In genomic region chr12:74728006-74728405, GRCh38 we compare ENCODE assay signal across 29 cellular contexts.
"Had no signal": no experiment of that assay in that cellular context is flagged by ENCODE, and none has a peak within 500 bp of the region (broad histone marks: within the 10 kb centered on the region; RNA-seq: fewer than 3 reads in every experiment).

No MANE protein-coding gene starts in this region.

- H3K27ac Mint-ChIP-seq: stimulated activated effector memory CD8-positive, alpha-beta T cell treated with anti-CD3 and anti-CD28 coated beads, Interleukin-12 subunit alpha, Interleukin-12 subunit beta, amount 100 ng/mL, for 72 hours; stimulated activated memory B cell treated with anti-CD40 and anti-IgM and Interleukin-4, amounts not matched to agents 10 μg/mL and 1 μg/mL and 100 μg/mL, for 72 hours; stimulated activated naive B cell treated with anti-CD40 and anti-IgM and Interleukin-4, amounts not matched to agents 10 μg/mL and 1 μg/mL and 100 μg/mL, for 72 hours; stimulated activated naive CD8-positive, alpha-beta T cell treated with anti-CD3 and anti-CD28 coated beads, Interleukin-15, amount 100 ng/mL, for 72 hours; stimulated activated naive CD8-positive, alpha-beta T cell treated with anti-CD3 and anti-CD28 coated beads, Interleukin-15, Interleukin-2, amounts not matched to agents 100 ng/mL and 50 ng/mL, for 24 hours; type B pancreatic cell had no signal

- H3K9me3 Mint-ChIP-seq: stimulated activated effector memory CD8-positive, alpha-beta T cell treated with anti-CD3 and anti-CD28 coated beads, Interleukin-12 subunit alpha, Interleukin-12 subunit beta, amount 100 ng/mL, for 72 hours; stimulated activated naive B cell treated with anti-CD40 and anti-IgM and Interleukin-4, amounts not matched to agents 10 μg/mL and 1 μg/mL and 100 μg/mL, for 72 hours; stimulated activated naive CD8-positive, alpha-beta T cell treated with anti-CD3 and anti-CD28 coated beads, Interleukin-15, amount 100 ng/mL, for 72 hours; stimulated activated naive CD8-positive, alpha-beta T cell treated with anti-CD3 and anti-CD28 coated beads, Interleukin-15, Interleukin-2, amounts not matched to agents 100 ng/mL and 50 ng/mL, for 24 hours; type B pancreatic cell had no signal

- H3K4me1 ChIP-seq: stomach, suprapubic skin, testis, thyroid gland, tibial artery, tibial nerve, transverse colon, upper lobe of left lung, upper lobe of right lung, uterus, vagina had no signal

- ATAC-seq: stimulated activated effector memory CD8-positive, alpha-beta T cell treated with anti-CD3 and anti-CD28 coated beads, Interleukin-12 subunit alpha, Interleukin-12 subunit beta, amount 100 ng/mL, for 72 hours; stimulated activated memory B cell treated with anti-CD40 and anti-IgM and Interleukin-4, amounts not matched to agents 10 μg/mL and 1 μg/mL and 100 μg/mL, for 72 hours; stimulated activated naive B cell treated with anti-CD40 and anti-IgM and Interleukin-4, amounts not matched to agents 10 μg/mL and 1 μg/mL and 100 μg/mL, for 72 hours; stimulated activated naive CD8-positive, alpha-beta T cell treated with anti-CD3 and anti-CD28 coated beads, Interleukin-15, amount 100 ng/mL, for 72 hours; stimulated activated naive CD8-positive, alpha-beta T cell treated with anti-CD3 and anti-CD28 coated beads, Interleukin-15, Interleukin-2, amounts not matched to agents 100 U/mL and 50 U/mL, for 24 hours; upper lobe of right lung had no signal

- H3K36me3 ChIP-seq: stomach, suprapubic skin, thoracic aorta, thyroid gland, tibial artery, tibial nerve, transverse colon, upper lobe of left lung, upper lobe of right lung, uterus, vagina had no signal

- H3K4me1 Mint-ChIP-seq: stimulated activated effector memory CD8-positive, alpha-beta T cell treated with anti-CD3 and anti-CD28 coated beads, Interleukin-12 subunit alpha, Interleukin-12 subunit beta, amount 100 ng/mL, for 72 hours; stimulated activated memory B cell treated with anti-CD40 and anti-IgM and Interleukin-4, amounts not matched to agents 10 μg/mL and 1 μg/mL and 100 μg/mL, for 72 hours; stimulated activated naive B cell treated with anti-CD40 and anti-IgM and Interleukin-4, amounts not matched to agents 10 μg/mL and 1 μg/mL and 100 μg/mL, for 72 hours; stimulated activated naive CD8-positive, alpha-beta T cell treated with anti-CD3 and anti-CD28 coated beads, Interleukin-15, amount 100 ng/mL, for 72 hours had no signal

- H3K27ac ChIP-seq: stomach, suprapubic skin, testis, thoracic aorta, thyroid gland, tibial artery, tibial nerve, transverse colon, upper lobe of left lung, upper lobe of right lung, uterus, vagina had no signal

- H3K4me3 ChIP-seq: stomach, suprapubic skin, testis, thoracic aorta, thyroid gland, tibial artery, tibial nerve, transverse colon, upper lobe of left lung, upper lobe of right lung, uterus, vagina had no signal

- H3K27me3 Mint-ChIP-seq: stimulated activated memory B cell treated with anti-CD40 and anti-IgM and Interleukin-4, amounts not matched to agents 10 μg/mL and 1 μg/mL and 100 μg/mL, for 72 hours; stimulated activated naive B cell treated with anti-CD40 and anti-IgM and Interleukin-4, amounts not matched to agents 10 μg/mL and 1 μg/mL and 100 μg/mL, for 72 hours; stimulated activated naive CD8-positive, alpha-beta T cell treated with anti-CD3 and anti-CD28 coated beads, Interleukin-15, amount 100 ng/mL, for 72 hours; type B pancreatic cell had no signal

- FAIRE-seq: urothelium cell line had no signal

- H3K27me3 ChIP-seq: stomach, suprapubic skin, testis, thyroid gland, tibial artery, tibial nerve, transverse colon, upper lobe of left lung, upper lobe of right lung, uterus, vagina had no signal

- H3K36me3 Mint-ChIP-seq: stimulated activated effector memory CD8-positive, alpha-beta T cell treated with anti-CD3 and anti-CD28 coated beads, Interleukin-12 subunit alpha, Interleukin-12 subunit beta, amount 100 ng/mL, for 72 hours; stimulated activated memory B cell treated with anti-CD40 and anti-IgM and Interleukin-4, amounts not matched to agents 10 μg/mL and 1 μg/mL and 100 μg/mL, for 72 hours; stimulated activated naive B cell treated with anti-CD40 and anti-IgM and Interleukin-4, amounts not matched to agents 10 μg/mL and 1 μg/mL and 100 μg/mL, for 72 hours; type B pancreatic cell had no signal

- H3K4me3 Mint-ChIP-seq: stimulated activated effector memory CD8-positive, alpha-beta T cell treated with anti-CD3 and anti-CD28 coated beads, Interleukin-12 subunit alpha, Interleukin-12 subunit beta, amount 100 ng/mL, for 72 hours; stimulated activated memory B cell treated with anti-CD40 and anti-IgM and Interleukin-4, amounts not matched to agents 10 μg/mL and 1 μg/mL and 100 μg/mL, for 72 hours; stimulated activated naive B cell treated with anti-CD40 and anti-IgM and Interleukin-4, amounts not matched to agents 10 μg/mL and 1 μg/mL and 100 μg/mL, for 72 hours; stimulated activated naive CD8-positive, alpha-beta T cell treated with anti-CD3 and anti-CD28 coated beads, Interleukin-15, amount 100 ng/mL, for 72 hours; stimulated activated naive CD8-positive, alpha-beta T cell treated with anti-CD3 and anti-CD28 coated beads, Interleukin-15, Interleukin-2, amounts not matched to agents 100 ng/mL and 50 ng/mL, for 24 hours; type B pancreatic cell had no signal

- H3K9me3 ChIP-seq: stomach, suprapubic skin, testis, thoracic aorta, thyroid gland, tibial artery, tibial nerve, transverse colon, upper lobe of left lung, upper lobe of right lung, uterus, vagina had no signal

- DNase-seq: stimulated activated CD4-positive, alpha-beta T cell treated with anti-CD3 and anti-CD28 coated beads, Interleukin-2, amount 100 ng/mL, for 48 hours; stimulated activated CD4-positive, alpha-beta T cell treated with anti-CD3 and anti-CD28 coated beads, Interleukin-4, amount 100 ng/mL, for 1 hour; stimulated activated CD4-positive, alpha-beta T cell treated with anti-CD3 and anti-CD28 coated beads, Interleukin-4, amount 100 ng/mL, for 24 hours; stimulated activated CD4-positive, alpha-beta T cell treated with anti-CD3 and anti-CD28 coated beads, Interleukin-4, amount 100 ng/mL, for 4 hours; stimulated activated CD8-positive, alpha-beta memory T cell treated with anti-CD3 and anti-CD28 coated beads, Interleukin-4, amount 100 ng/mL, for 48 hours; stimulated activated naive B cell treated with anti-CD40 and anti-IgM and Interleukin-4, amounts not matched to agents 10 μg/mL and 1 μg/mL and 100 μg/mL, for 72 hours; stimulated activated naive CD4-positive, alpha-beta T cell; stimulated activated naive CD4-positive, alpha-beta T cell treated with Interleukin-2 at 50 U/mL for 16 hours; stimulated activated naive CD8-positive, alpha-beta T cell treated with anti-CD3 and anti-CD28 coated beads, Interleukin-15, amount 100 ng/mL, for 72 hours; stimulated activated naive CD8-positive, alpha-beta T cell treated with anti-CD3 and anti-CD28 coated beads, Interleukin-15, Interleukin-2, amounts not matched to agents 100 U/mL and 50 U/mL, for 24 hours; stomach; substantia nigra; testis; thyroid gland; tibial artery; transverse colon; trophoblast cell; upper lobe of left lung; upper lobe of right lung; uterus had no signal
